13 cellular contexts compared by ENCODE assay signal in genomic region chr3:169980055-169980454, GRCh38. TPM values are rescaled to one million over a fixed set of nuclear protein-coding genes. Genes with fewer than 3 reads are reported as not detected.
DNase-seq lines count a peak whose midpoint lies in the region; TF ChIP-seq lines count a peak whose summit lies in the region.
"Had no signal": no experiment of that assay in that cellular context is flagged by ENCODE, and none has a peak within 500 bp of the region (broad histone marks: within the 10 kb centered on the region; RNA-seq: fewer than 3 reads in every experiment).

No MANE protein-coding gene starts in this region.

- peak overlapping the region; percentile 58 for H3K27ac ChIP-seq in Karpas-422 (ENCODE audit: low read length)
- peak overlapping the region; percentile 51 for H3K27ac ChIP-seq in osteoblast (ENCODE audit: low read depth, low read length)
- H3K27ac ChIP-seq: sigmoid colon, SK-N-MC, transverse colon had no signal

- H3K36me3 ChIP-seq in Karpas-422 (ENCODE audit: insufficient read depth, low read length) (peaks cover 86% of the 10 kb centered on the region), osteoblast (ENCODE audit: insufficient read depth, low read length) (peaks cover 83% of the 10 kb centered on the region)

- H3K27me3 ChIP-seq in Karpas-422 (ENCODE audit: low read length) (no peaks in the 10 kb centered on the region), osteoblast (ENCODE audit: insufficient read depth, low read length) (no peaks in the 10 kb centered on the region)
- H3K27me3 ChIP-seq: sigmoid colon, transverse colon had no signal

- no peak overlapping the region for H2AFZ ChIP-seq in Karpas-422 (ENCODE audit: low read length)
- H2AFZ ChIP-seq in osteoblast (ENCODE audit: low read length) = no peak overlapping the region

- no peak overlapping the region for H3K9ac ChIP-seq in Karpas-422 (ENCODE audit: low read length)

- H3K9me2 ChIP-seq in Karpas-422 (replicated peaks; ENCODE audit: insufficient read depth, low read length) = no peaks in the 10 kb centered on the region

- DNase-seq in EH (ENCODE audit: low read depth) (peak; percentile 33), Karpas-422 (no peak), choroid plexus epithelial cell (ENCODE audit: low read depth) (peak; percentile 84), osteoblast (ENCODE audit: insufficient read length, low spot score, missing footprints) (no peak), cerebellum (ENCODE audit: low spot score) (no peak), NCI-H1417 treated with DMSO at 0.1 percent for 48 hours (lab: John Stamatoyannopoulos, UW) (no peak), NCI-H524 (lab: John Stamatoyannopoulos, UW) (no peak)
- DNase-seq: cerebellar nuclear complex, NCI-H1694 treated with DMSO at 0.1 percent for 48 hours, NCI-H69, sigmoid colon, transverse colon had no signal

- no peaks in the 10 kb centered on the region for H3K9me3 ChIP-seq in Karpas-422 (ENCODE audit: low read length)
- no peaks in the 10 kb centered on the region for H3K9me3 ChIP-seq in osteoblast (ENCODE audit: low read depth, low read length)
- H3K9me3 ChIP-seq: sigmoid colon, transverse colon had no signal

- peaks cover 46% of the 10 kb centered on the region for H3K4me1 ChIP-seq in Karpas-422 (ENCODE audit: low read length)
- no peaks in the 10 kb centered on the region for H3K4me1 ChIP-seq in osteoblast (ENCODE audit: insufficient read depth, low read length)
- H3K4me1 ChIP-seq: sigmoid colon had no signal

- H4K20me1 ChIP-seq in Karpas-422 (ENCODE audit: insufficient read depth, low read depth, low read length) (no peaks in the 10 kb centered on the region), osteoblast (ENCODE audit: insufficient read depth, low read length) (peaks cover 7% of the 10 kb centered on the region)

- H3K4me2 ChIP-seq in Karpas-422 (ENCODE audit: low read depth, low read length, poor library complexity, severe bottlenecking) (no peak overlapping the region), osteoblast (ENCODE audit: insufficient read depth, low read length) (no peak overlapping the region)

- H3K79me2 ChIP-seq in Karpas-422 (ENCODE audit: low read length) (peaks cover 61% of the 10 kb centered on the region), osteoblast (ENCODE audit: insufficient read depth, low read length) (peaks cover 24% of the 10 kb centered on the region)

- H3K4me3 ChIP-seq in Karpas-422 (ENCODE audit: low read length) (no peak overlapping the region), choroid plexus epithelial cell (ENCODE audit: low read depth, low read length) (no peak overlapping the region), osteoblast (ENCODE audit: insufficient read depth, low read length) (no peak overlapping the region)
- H3K4me3 ChIP-seq: sigmoid colon, SK-N-MC, transverse colon had no signal

- TF ChIP-seq CTCF in choroid plexus epithelial cell (conservative IDR thresholded peaks at IDR 0.05; ENCODE audit: low read depth, low read length) (no peak), osteoblast (IDR thresholded peaks at IDR 0.05; ENCODE audit: extremely low read depth, low read depth, low read length) (no peak)

RNA-seq across cellular contexts. Expression of gene SEC62, which starts 13.4 kb away (rescaled TPM):
- 36.9 and 39.4 TPM in 2 replicates for total RNA-seq in Karpas-422 (2014; rRNA removed; shearing (Covaris generic); ENCODE audit: low replicate concordance)
- 31.5 and 34.2 TPM in 2 replicates for total RNA-seq in osteoblast
- 66.9 TPM for total RNA-seq in cerebellum

RNA-seq across cellular contexts. Expression of gene GPR160, which starts 57.7 kb away (rescaled TPM):
- 67.6 and 94.6 TPM in 2 replicates for total RNA-seq in Karpas-422 (2014; rRNA removed; shearing (Covaris generic); ENCODE audit: low replicate concordance)
- total RNA-seq in osteoblast (0.29 TPM in 1 of 2 replicates, not detected in the other), cerebellum (3.9 TPM)

Comparison
In these comparisons a context has a peak if more than half of its experiments do, and no peak if none do; other contexts are left out.
1. DNase-seq: peak in EH (single experiment) and choroid plexus epithelial cell (single experiment); none in Karpas-422 (single experiment), osteoblast (single experiment), cerebellum (single experiment), NCI-H1417 treated with DMSO at 0.1 percent for 48 hours (single experiment) and NCI-H524 (0 of 2).
2. RNA of gene GPR160, which starts 57.7 kb away (total RNA-seq): 67.6 to 94.6 TPM in Karpas-422; 3.9 TPM in cerebellum (single experiment) and 0.29 TPM in osteoblast; every median in the first group is over 10 times any median in the second.